Comparison of ENCODE assay signal across 8 cellular contexts in the genomic region with DNA sequence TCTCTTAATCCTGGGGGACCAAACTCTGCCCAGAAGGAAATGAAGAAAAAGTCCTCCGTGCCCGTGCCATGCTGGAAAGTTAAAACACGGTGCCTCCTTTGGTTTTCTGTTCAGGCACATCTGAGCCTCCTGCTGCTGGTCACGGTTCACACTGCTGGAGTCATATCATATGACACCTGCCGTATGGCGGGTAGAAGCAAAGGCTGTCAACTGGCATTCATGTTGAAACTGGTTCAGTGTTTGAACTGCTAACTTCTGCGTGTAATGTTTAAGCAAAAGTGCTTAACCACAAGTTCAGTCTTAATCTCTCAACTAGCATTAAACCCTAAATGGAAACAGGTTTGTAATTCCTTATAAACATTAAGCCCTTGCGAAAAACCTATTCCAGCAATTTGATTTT. TPM values are rescaled to one million over a fixed set of nuclear protein-coding genes. Genes with fewer than 3 reads are reported as not detected.
DNase-seq lines count a peak whose midpoint lies in the region; ATAC-seq and TF ChIP-seq lines count a peak whose summit lies in the region.

No MANE protein-coding gene starts in this region.

- intact Hi-C loops in left ventricle myocardium superior (cut with micrococcal nuclease) (loop anchor here (10.0 kb wide), 1 partner anchor 110 kb away; no protein-coding TSS in a partner anchor), Right ventricle myocardium superior (cut with DNase I) (loop anchor here (10.0 kb wide), 1 partner anchor 110 kb away; no protein-coding TSS in a partner anchor)

- peak overlapping the region; percentile 52 for H3K27ac ChIP-seq in WERI-Rb-1

- DNase-seq in left ventricle myocardium superior, result peak; percentile 37
- no peak for DNase-seq in Right ventricle myocardium superior
- DNase-seq in WERI-Rb-1, result peak; percentile 78
- peak; percentile 89 for DNase-seq in epithelial cell of esophagus (ENCODE audit: low read depth)
- peak; percentile 6 for DNase-seq in stimulated activated CD8-positive, alpha-beta memory T cell treated with anti-CD3 and anti-CD28 coated beads, Interleukin-15, amount 100 ng/mL, for 24 hours (ENCODE audit: low read depth)
- DNase-seq in occipital lobe (lab: John Stamatoyannopoulos, UW), result no peak
- no peak for DNase-seq in effector CD8-positive, alpha-beta T cell (lab: John Stamatoyannopoulos, UW)

- H3K9me3 ChIP-seq in WERI-Rb-1 (ENCODE audit: severe bottlenecking), result no peaks in the 10 kb centered on the region

- no peaks in the 10 kb centered on the region for H3K27me3 ChIP-seq in WERI-Rb-1 (ENCODE audit: insufficient read depth, low read depth, severe bottlenecking)

- H3K4me3 ChIP-seq in WERI-Rb-1 (ENCODE audit: low read depth, low read length) (no peak overlapping the region), epithelial cell of esophagus (ENCODE audit: low read length) (no peak overlapping the region)

- peaks cover 3% of the 10 kb centered on the region; the same call in 1 of the 2 replicates for H3K36me3 ChIP-seq in WERI-Rb-1

- no peak for TF ChIP-seq CTCF in WERI-Rb-1 (IDR thresholded peaks at IDR 0.05; ENCODE audit: low read depth, low read length)
- no peak for TF ChIP-seq CTCF in epithelial cell of esophagus (IDR thresholded peaks at IDR 0.05; ENCODE audit: insufficient read depth, low read depth, low read length, missing control alignments)

- ATAC-seq in left ventricle myocardium superior (no peak), Right ventricle myocardium superior (ENCODE audit: poor library complexity) (no peak), GM21390 (IDR thresholded peaks at IDR 0.05; ENCODE audit: unreplicated experiment) (no peak)

RNA-seq across cellular contexts. Expression of gene STK39, which starts 3.1 kb away (rescaled TPM):
- 20.9 TPM for total RNA-seq in left ventricle myocardium superior
- 16.9 TPM for total RNA-seq in Right ventricle myocardium superior
- 38.1 TPM for total RNA-seq in occipital lobe

Comparison
In these comparisons a context has a peak if more than half of its experiments do, and no peak if none do; other contexts are left out.
1. DNase-seq: peak in left ventricle myocardium superior (single experiment), WERI-Rb-1 (single experiment), epithelial cell of esophagus (single experiment) and stimulated activated CD8-positive, alpha-beta memory T cell treated with anti-CD3 and anti-CD28 coated beads, Interleukin-15, amount 100 ng/mL, for 24 hours (single experiment); none in Right ventricle myocardium superior (single experiment), occipital lobe (single experiment) and effector CD8-positive, alpha-beta T cell (single experiment).